ENCODE assay signal across 8 cellular contexts in genomic region chr12:121580959-121581680, GRCh38.
A peak's percentile ranks its signal among the peaks of the same experiment; 100 is the strongest.
DNase-seq lines count a peak whose midpoint lies in the region; ATAC-seq lines count a peak whose summit lies in the region.

KDM2B (minus strand) TSS chr12:121581023; CDS start chr12:121580911, 112 bp downstream.

- H3K9me3 ChIP-seq in SK-N-MC (ENCODE audit: low read depth, low read length) = no peaks in the 10 kb centered on the region

- H3K27ac ChIP-seq in SK-N-MC = peak within 1 kb of the TSS; percentile 96

- H3K4me3 ChIP-seq in SK-N-MC = peak within 1 kb of the TSS; percentile 95
- H3K4me3 ChIP-seq in skeletal muscle cell (ENCODE audit: low read depth, low read length) = peak within 1 kb of the TSS; percentile 59

- no peaks in the 10 kb centered on the region; the same call in 1 of the 2 replicates for H3K36me3 ChIP-seq in SK-N-MC (ENCODE audit: insufficient read depth, low read length)

- peak; percentile 36 for DNase-seq in stimulated activated CD4-positive, alpha-beta T cell treated with anti-CD3 and anti-CD28 coated beads, Interleukin-15, amount 100 ng/mL, for 24 hours
- DNase-seq in stimulated activated CD4-positive, alpha-beta T cell treated with anti-CD3 and anti-CD28 coated beads, Interleukin-1b, Interleukin-23, amount 100 ng/mL, for 48 hours = no peak
- DNase-seq in SK-N-MC (ENCODE audit: low read depth, low spot score) = no peak
- peak; percentile 19 for DNase-seq in central memory CD4-positive, alpha-beta T cell
- DNase-seq in inferior parietal cortex (ENCODE audit: extremely low spot score) = peak; percentile 70
- no peak for DNase-seq in skeletal muscle cell (ENCODE audit: low read depth)
- DNase-seq in SIG-M5 (lab: John Stamatoyannopoulos, UW) = no peak

- no peak for ATAC-seq in HG02938 (IDR thresholded peaks at IDR 0.05; ENCODE audit: unreplicated experiment)

- H3K9ac ChIP-seq in SK-N-MC (ENCODE audit: insufficient read length) = peak within 1 kb of the TSS; percentile 87

Comparison
In these comparisons a context has a peak if more than half of its experiments do, and no peak if none do; other contexts are left out.
1. DNase-seq: peak in stimulated activated CD4-positive, alpha-beta T cell treated with anti-CD3 and anti-CD28 coated beads, Interleukin-15, amount 100 ng/mL, for 24 hours (single experiment), central memory CD4-positive, alpha-beta T cell (single experiment) and inferior parietal cortex (single experiment); none in stimulated activated CD4-positive, alpha-beta T cell treated with anti-CD3 and anti-CD28 coated beads, Interleukin-1b, Interleukin-23, amount 100 ng/mL, for 48 hours (single experiment), SK-N-MC (single experiment), skeletal muscle cell (single experiment) and SIG-M5 (single experiment).